8 cellular contexts compared by ENCODE assay signal in the genomic region with DNA sequence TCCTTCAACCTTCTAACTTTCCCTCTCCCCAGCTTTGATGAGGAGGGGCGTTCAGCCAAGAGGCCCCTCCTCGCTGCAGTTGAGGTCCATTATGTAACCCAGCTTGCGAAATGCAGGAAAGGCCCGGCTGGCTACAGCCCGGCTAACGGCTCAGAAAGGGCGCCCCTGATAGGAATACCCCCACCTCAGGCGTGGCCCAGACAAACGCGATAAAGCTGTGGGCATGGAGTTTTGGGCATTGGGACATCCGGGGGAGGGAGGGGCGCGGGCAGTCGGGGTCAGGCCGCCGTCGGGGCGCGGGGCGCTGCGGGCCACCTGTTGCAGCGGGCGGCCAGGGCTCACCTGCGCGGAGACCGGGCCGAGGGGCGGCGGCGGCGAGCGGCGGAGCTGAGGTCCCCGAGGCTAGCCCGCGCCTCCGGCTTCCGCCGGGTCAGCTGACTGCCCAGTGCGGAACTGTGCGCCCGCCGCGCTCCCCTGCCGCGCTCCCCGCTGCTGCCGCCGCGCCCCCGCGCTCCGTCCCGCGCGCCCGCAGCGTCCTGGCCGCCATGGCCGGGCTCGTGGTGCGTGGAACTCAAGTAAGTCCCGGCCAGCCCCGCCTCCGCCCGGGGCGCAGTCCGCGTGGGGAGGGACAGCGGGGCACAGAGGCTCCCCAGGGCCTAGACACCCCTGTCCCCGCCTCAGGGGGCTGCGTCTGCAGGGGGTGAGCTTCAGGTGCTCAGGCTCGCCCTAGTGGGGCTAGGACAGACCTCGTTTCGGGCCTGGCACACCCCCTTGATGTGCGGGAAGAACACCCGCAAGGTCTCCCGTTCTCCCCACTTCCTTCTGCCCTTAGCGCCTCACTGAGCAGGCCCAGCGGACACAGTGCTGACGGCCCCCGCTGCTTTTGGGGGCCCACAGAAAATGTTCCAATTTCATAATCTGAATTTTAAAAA. TPM values are rescaled to one million over a fixed set of nuclear protein-coding genes. Genes with fewer than 3 reads are reported as not detected.
DNase-seq lines count a peak whose midpoint lies in the region; ATAC-seq and TF ChIP-seq lines count a peak whose summit lies in the region.

A gene (plus strand): TSS at position 445 of the 932 bp plus-strand sequence.

- H3K27ac Mint-ChIP-seq in activated T-cell treated with anti-CD3 and anti-CD28 coated beads, Interleukin-2, amount 50 U/mL, for 24 hours, result no peak within 1 kb of the TSS
- H3K27ac Mint-ChIP-seq in T-helper 17 cell (no peak within 1 kb of the TSS), osteocyte (ENCODE audit: unreplicated experiment) (no peak within 1 kb of the TSS)

- DNase-seq in activated T-cell treated with anti-CD3 and anti-CD28 coated beads, Interleukin-2, amount 50 U/mL, for 24 hours, result no peak
- DNase-seq in activated T-cell treated with anti-CD3 and anti-CD28 coated beads, Interleukin-2, amount 50 U/mL, for 1 hour, result no peak
- DNase-seq in T-helper 17 cell (no peak), cardiac septum (ENCODE audit: low spot score) (peak; percentile 83), posterior vena cava (ENCODE audit: low spot score) (peak; percentile 86), osteocyte (ENCODE audit: extremely low spot score, unreplicated experiment) (no peak)
- DNase-seq in stimulated activated CD4-positive, alpha-beta T cell treated with anti-CD3 and anti-CD28 coated beads, Interleukin-4, amount 100 ng/mL, for 24 hours, result no peak

- intact Hi-C loops in cardiac septum (cut with DNase I) (loop anchor here (2.0 kb wide), 1 partner anchor 23 kb away; no protein-coding TSS in a partner anchor), posterior vena cava (cut with DNase I) (no loop called here)

- H3K9me3 Mint-ChIP-seq in activated T-cell treated with anti-CD3 and anti-CD28 coated beads, Interleukin-2, amount 50 U/mL, for 24 hours, result no peaks in the 10 kb centered on the region
- H3K9me3 Mint-ChIP-seq in osteocyte (ENCODE audit: unreplicated experiment), result no peaks in the 10 kb centered on the region

- H3K27me3 Mint-ChIP-seq in activated T-cell treated with anti-CD3 and anti-CD28 coated beads, Interleukin-2, amount 50 U/mL, for 24 hours, result peaks cover 74% of the 10 kb centered on the region
- H3K27me3 Mint-ChIP-seq in T-helper 17 cell (peaks cover 74% of the 10 kb centered on the region), osteocyte (ENCODE audit: unreplicated experiment) (peaks cover 55% of the 10 kb centered on the region)

- no peak for TF ChIP-seq CTCF in osteocyte (IDR thresholded peaks at IDR 0.05)

- no peaks in the 10 kb centered on the region for H3K36me3 Mint-ChIP-seq in activated T-cell treated with anti-CD3 and anti-CD28 coated beads, Interleukin-2, amount 50 U/mL, for 24 hours (ENCODE audit: low read depth)
- H3K36me3 Mint-ChIP-seq in T-helper 17 cell (ENCODE audit: low read depth) (peaks cover 2% of the 10 kb centered on the region), osteocyte (ENCODE audit: unreplicated experiment) (no peaks in the 10 kb centered on the region)

- H3K4me3 Mint-ChIP-seq in activated T-cell treated with anti-CD3 and anti-CD28 coated beads, Interleukin-2, amount 50 U/mL, for 24 hours, result peak within 1 kb of the TSS; percentile 30
- H3K4me3 Mint-ChIP-seq in T-helper 17 cell (peak within 1 kb of the TSS; percentile 65), osteocyte (ENCODE audit: unreplicated experiment) (no peak within 1 kb of the TSS)

- ATAC-seq in T-helper 17 cell, result no peak
- no peak for ATAC-seq in HG03457 (IDR thresholded peaks at IDR 0.05; ENCODE audit: unreplicated experiment)

- peaks cover 4% of the 10 kb centered on the region for H3K4me1 Mint-ChIP-seq in activated T-cell treated with anti-CD3 and anti-CD28 coated beads, Interleukin-2, amount 50 U/mL, for 24 hours (ENCODE audit: low read depth)
- peaks cover 4% of the 10 kb centered on the region for H3K4me1 Mint-ChIP-seq in T-helper 17 cell
- peaks cover 2% of the 10 kb centered on the region for H3K4me1 Mint-ChIP-seq in osteocyte (ENCODE audit: unreplicated experiment)

- H3K9me3 ChIP-seq in T-helper 17 cell (ENCODE audit: control insufficient read depth, low read length, poor library complexity, severe bottlenecking), result no peaks in the 10 kb centered on the region

RNA-seq across cellular contexts. Expression of the gene that starts here (rescaled TPM):
- total RNA-seq in T-helper 17 cell (not detected), cardiac septum (4.5 TPM), posterior vena cava (10 to 100 TPM; 14.4 to 18.0 TPM), osteocyte (0.19 and 1.3 TPM in 2 replicates)

Comparison
In these comparisons a context has a peak if more than half of its experiments do, and no peak if none do; other contexts are left out.
1. DNase-seq: peak in cardiac septum (single experiment) and posterior vena cava (single experiment); none in activated T-cell treated with anti-CD3 and anti-CD28 coated beads, Interleukin-2, amount 50 U/mL, for 24 hours (single experiment), activated T-cell treated with anti-CD3 and anti-CD28 coated beads, Interleukin-2, amount 50 U/mL, for 1 hour (single experiment), T-helper 17 cell (0 of 3), stimulated activated CD4-positive, alpha-beta T cell treated with anti-CD3 and anti-CD28 coated beads, Interleukin-4, amount 100 ng/mL, for 24 hours (single experiment) and osteocyte (single experiment).